Comparison of ENCODE assay signal across 13 cellular contexts in genomic region chr11:45852018-45852711, GRCh38. TPM values are rescaled to one million over a fixed set of nuclear protein-coding genes. Genes with fewer than 3 reads are reported as not detected.
DNase-seq lines count a peak whose midpoint lies in the region; ATAC-seq and TF ChIP-seq lines count a peak whose summit lies in the region.
"Had no signal": no experiment of that assay in that cellular context is flagged by ENCODE, and none has a peak within 500 bp of the region (broad histone marks: within the 10 kb centered on the region; RNA-seq: fewer than 3 reads in every experiment).

No MANE protein-coding gene starts in this region.

- peaks cover 85% of the 10 kb centered on the region for H3K4me1 ChIP-seq in upper lobe of right lung

- H3K4me1 Mint-ChIP-seq in memory B cell: peaks cover 33% of the 10 kb centered on the region

- no peaks in the 10 kb centered on the region for H3K27me3 ChIP-seq in upper lobe of right lung
- H3K27me3 ChIP-seq: pancreas had no signal

- peak overlapping the region; percentile 51 for H3K4me3 Mint-ChIP-seq in memory B cell

- H3K36me3 ChIP-seq in upper lobe of right lung: peaks cover 22% of the 10 kb centered on the region
- H3K36me3 ChIP-seq: pancreas had no signal

- no peak overlapping the region for H3K4me3 ChIP-seq in upper lobe of right lung
- H3K4me3 ChIP-seq: A549, pancreas had no signal

- no peaks in the 10 kb centered on the region for H3K9me3 ChIP-seq in upper lobe of right lung
- H3K9me3 ChIP-seq: A549, pancreas had no signal

- H3K27ac ChIP-seq in cingulate gyrus (ENCODE audit: low read depth, low read length) (peak overlapping the region; percentile 80), upper lobe of right lung (peak overlapping the region; percentile 20)
- H3K27ac ChIP-seq: A549 had no signal

- H3K9me3 Mint-ChIP-seq in memory B cell: no peaks in the 10 kb centered on the region

- ATAC-seq in Right ventricle myocardium inferior (peak; percentile 3), memory B cell (ENCODE audit: low read depth) (no peak), upper lobe of right lung (no peak), GM19455 (IDR thresholded peaks at IDR 0.05; ENCODE audit: unreplicated experiment) (no peak)
- ATAC-seq: A549, pancreas had no signal

- intact Hi-C loops in Right ventricle myocardium inferior (cut with DNase I): no loop called here
- intact Hi-C loops in cardiac septum (cut with DNase I): no loop called here
- intact Hi-C loops in upper lobe of right lung (cut with DNase I): no loop called here

- DNase-seq in Right ventricle myocardium inferior (ENCODE audit: missing footprints): no peak
- no peak for DNase-seq in cardiac septum (ENCODE audit: low spot score)
- DNase-seq in memory B cell (ENCODE audit: low spot score in 2 of 2): no peak
- DNase-seq in upper lobe of right lung: no peak
- no peak for DNase-seq in NCI-H2107 treated with DMSO at 0.1 percent for 48 hours (lab: John Stamatoyannopoulos, UW; ENCODE audit: unreplicated experiment)
- no peak for DNase-seq in GDM1 (lab: John Stamatoyannopoulos, UW)
- DNase-seq: activated CD8-positive, alpha-beta memory T cell treated with anti-CD3 and anti-CD28 coated beads, Interleukin-2, amount 50 U/mL, for 4 hours; central memory CD4-positive, alpha-beta T cell; NCI-H2081 treated with DMSO at 0.1 percent for 48 hours; pancreas had no signal

- H3K27me3 Mint-ChIP-seq in memory B cell: no peaks in the 10 kb centered on the region

- no peak for TF ChIP-seq CTCF in upper lobe of right lung (IDR thresholded peaks at IDR 0.05)

- peaks cover 10% of the 10 kb centered on the region for H3K36me3 Mint-ChIP-seq in memory B cell

- H3K27ac Mint-ChIP-seq in memory B cell: peak overlapping the region; percentile 50

RNA-seq across cellular contexts. Expression of gene CRY2, which starts 4.9 kb away (rescaled TPM):
- total RNA-seq in Right ventricle myocardium inferior (69.8 TPM), cardiac septum (49.6 TPM), upper lobe of right lung (54.2 TPM)

RNA-seq across cellular contexts. Expression of gene MAPK8IP1, which starts 33.3 kb away (rescaled TPM):
- total RNA-seq in Right ventricle myocardium inferior (5.9 TPM), cardiac septum (7.5 TPM), upper lobe of right lung (6.4 TPM)

RNA-seq across cellular contexts. Expression of gene SLC35C1, which starts 47.2 kb away (rescaled TPM):
- 6.0 TPM for total RNA-seq in Right ventricle myocardium inferior
- 7.5 TPM for total RNA-seq in cardiac septum
- 25.1 TPM for total RNA-seq in upper lobe of right lung

RNA-seq across cellular contexts. Expression of gene FREY1, which starts 54.9 kb away (rescaled TPM):
- total RNA-seq in Right ventricle myocardium inferior (not detected), cardiac septum (0.54 TPM), upper lobe of right lung (0.75 TPM)
